Comparison of ENCODE assay signal across 8 cellular contexts in the genomic region with DNA sequence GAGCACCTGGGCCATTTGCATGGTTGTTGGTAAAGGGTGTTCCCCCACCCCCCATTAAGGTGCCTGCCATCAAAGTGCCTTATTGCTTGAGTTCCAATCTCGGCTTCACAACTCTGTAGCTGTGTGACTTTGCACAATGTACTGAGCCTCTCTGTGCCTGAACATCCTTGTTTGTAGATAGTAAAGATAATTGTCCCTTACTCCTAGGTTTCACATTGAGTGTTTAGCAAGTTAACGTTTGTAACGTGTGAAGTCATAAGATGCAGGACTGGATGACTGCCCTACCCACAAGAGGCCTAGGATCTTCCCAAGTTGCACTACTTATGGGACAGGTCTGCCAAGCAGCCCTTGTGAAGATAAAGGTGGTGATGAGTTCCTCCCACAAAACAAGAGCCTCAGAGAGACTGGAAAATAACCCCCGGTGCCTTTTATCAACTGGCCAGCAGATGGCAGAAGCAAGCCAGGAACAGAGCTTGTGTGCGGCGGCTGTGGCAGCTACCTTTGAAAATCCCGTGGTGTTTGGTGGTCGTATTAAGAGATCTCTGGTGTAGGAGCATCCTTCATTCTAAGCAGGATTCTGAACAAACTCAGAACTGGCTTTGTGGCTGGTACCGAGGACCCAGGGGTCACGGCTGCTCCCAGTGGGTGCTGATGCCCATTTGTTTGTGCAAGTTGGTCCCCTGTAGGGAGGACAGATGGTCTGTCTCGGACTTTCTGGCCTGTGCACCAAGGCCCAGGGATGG.
DNase-seq lines count a peak whose midpoint lies in the region; ATAC-seq and TF ChIP-seq lines count a peak whose summit lies in the region.

No MANE protein-coding gene starts in this region.

- in situ Hi-C loops in GM13976 (cut with MboI; ENCODE audit: low sequenced_read_pairs, unreplicated experiment) (no loop called here), T47D (cut with HindIII; ENCODE audit: low pct_unique_long_range_greater_than_20kb, low sequenced_read_pairs) (no loop called here)

- peak overlapping the region; percentile 87; the same call in 1 of the 2 replicates for H3K27ac ChIP-seq in VCaP

- TF ChIP-seq CTCF in GM13976 (IDR thresholded peaks at IDR 0.05; ENCODE audit: borderline replicate concordance, control extremely low read depth, extremely low read depth, insufficient read depth, missing control alignments) = peak; percentile 77
- peak; percentile 96 for TF ChIP-seq CTCF in VCaP (conservative IDR thresholded peaks at IDR 0.05)

- DNase-seq in GM13976 (ENCODE audit: low spot score) = peak; percentile 79
- peak; percentile 97 for DNase-seq in NCI-H2171 treated with DMSO at 0.1 percent for 48 hours (lab: John Stamatoyannopoulos, UW)
- DNase-seq in T47D (ENCODE audit: low read depth in 1 of 2, low spot score in 1 of 2) = peak; percentile 71 to 79
- peak; percentile 63 for DNase-seq in iris pigment epithelial cell (ENCODE audit: low read depth)
- DNase-seq in stimulated activated CD4-positive, alpha-beta T cell treated with anti-CD3 and anti-CD28 coated beads, Interleukin-1b, Interleukin-23, amount 100 ng/mL, for 24 hours (ENCODE audit: low read depth in 4 of 4, low spot score in 1 of 4) = peak; percentile 24 to 49 (median 44)
- no peak for DNase-seq in GOT3 (lab: John Stamatoyannopoulos, UW)

- peak; percentile 51 for ATAC-seq in HG03064 (IDR thresholded peaks at IDR 0.05; ENCODE audit: low read depth, unreplicated experiment)
